ENCODE assay signal across 20 cellular contexts in genomic region chr10:14513061-14513460, GRCh38.
A peak's percentile ranks its signal among the peaks of the same experiment; 100 is the strongest.
DNase-seq lines count a peak whose midpoint lies in the region; ATAC-seq and TF ChIP-seq lines count a peak whose summit lies in the region.
"Had no signal": no experiment of that assay in that cellular context is flagged by ENCODE, and none has a peak within 500 bp of the region (broad histone marks: within the 10 kb centered on the region; RNA-seq: fewer than 3 reads in every experiment).

No MANE protein-coding gene starts in this region.

- peaks cover 13% of the 10 kb centered on the region for H3K4me1 Mint-ChIP-seq in activated naive CD8-positive, alpha-beta T cell (ENCODE audit: low read depth)
- H3K4me1 Mint-ChIP-seq in activated naive CD8-positive, alpha-beta T cell treated with anti-CD3 and anti-CD28 coated beads for 36 hours: peaks cover 21% of the 10 kb centered on the region
- peaks cover 17% of the 10 kb centered on the region for H3K4me1 Mint-ChIP-seq in endothelial cell (ENCODE audit: unreplicated experiment)

- no peak overlapping the region for H3K27ac ChIP-seq in aorta (ENCODE audit: low read depth in 1 of 2, low read length in 2 of 2)
- H3K27ac ChIP-seq: A549, C4-2B, HL-60 had no signal

- peaks cover 4% of the 10 kb centered on the region for H3K9me3 Mint-ChIP-seq in activated naive CD8-positive, alpha-beta T cell (ENCODE audit: low read depth)
- H3K9me3 Mint-ChIP-seq in activated naive CD8-positive, alpha-beta T cell treated with anti-CD3 and anti-CD28 coated beads for 36 hours: peaks cover 11% of the 10 kb centered on the region
- no peaks in the 10 kb centered on the region for H3K9me3 Mint-ChIP-seq in endothelial cell (ENCODE audit: unreplicated experiment)

- H3K4me3 ChIP-seq in aorta (ENCODE audit: low read length in 2 of 2): no peak overlapping the region
- H3K4me3 ChIP-seq: A549 had no signal

- no peaks in the 10 kb centered on the region for H3K27me3 Mint-ChIP-seq in activated naive CD8-positive, alpha-beta T cell
- H3K27me3 Mint-ChIP-seq in activated naive CD8-positive, alpha-beta T cell treated with anti-CD3 and anti-CD28 coated beads for 36 hours: no peaks in the 10 kb centered on the region
- peaks cover 2% of the 10 kb centered on the region for H3K27me3 Mint-ChIP-seq in endothelial cell (ENCODE audit: unreplicated experiment)

- no peaks in the 10 kb centered on the region for H3K36me3 ChIP-seq in aorta (ENCODE audit: control insufficient read depth in 1 of 2, insufficient read depth in 2 of 2, low read length in 1 of 2)

- no peaks in the 10 kb centered on the region for H3K9me3 ChIP-seq in aorta (ENCODE audit: control insufficient read depth, low read length)

- no peak for TF ChIP-seq CTCF in endothelial cell (IDR thresholded peaks at IDR 0.05; ENCODE audit: unreplicated experiment)

- intact Hi-C loops in aorta (cut with DNase I): no loop called here

- H3K27me3 ChIP-seq in aorta (ENCODE audit: control insufficient read depth in 1 of 2, insufficient read depth in 2 of 2, low read length in 1 of 2): no peaks in the 10 kb centered on the region

- no peak overlapping the region for H3K4me3 Mint-ChIP-seq in activated naive CD8-positive, alpha-beta T cell
- no peak overlapping the region for H3K4me3 Mint-ChIP-seq in activated naive CD8-positive, alpha-beta T cell treated with anti-CD3 and anti-CD28 coated beads for 36 hours
- H3K4me3 Mint-ChIP-seq in endothelial cell (ENCODE audit: unreplicated experiment): no peak overlapping the region

- no peaks in the 10 kb centered on the region for H3K4me1 ChIP-seq in aorta (ENCODE audit: control insufficient read depth in 1 of 2, insufficient read depth in 2 of 2, low read length in 2 of 2)
- H3K4me1 ChIP-seq: A549 had no signal

- DNase-seq in activated naive CD8-positive, alpha-beta T cell treated with anti-CD3 and anti-CD28 coated beads for 36 hours: no peak
- DNase-seq in GM04503 (ENCODE audit: low read depth) (peak; percentile 27), fibroblast of peridontal ligament (ENCODE audit: extremely low read depth) (peak; percentile 34), aorta (no peak), endothelial cell (ENCODE audit: low spot score) (no peak), AML-193 (lab: John Stamatoyannopoulos, UW) (no peak)
- DNase-seq: DMS 273 treated with DMSO at 0.1 percent for 48 hours, DND-41, H7, NCI-H1436 treated with DMSO at 0.1 percent for 48 hours, NCI-H2029, NCI-H345, NCI-H524 treated with DMSO at 0.1 percent for 48 hours, PC-3, RPMI8226, SHP77 treated with DMSO at 0.1 percent for 48 hours had no signal

- peak; percentile 68 for ATAC-seq in aorta (ENCODE audit: low FRiP score)
- ATAC-seq: A549, PC-3 had no signal

- peak overlapping the region; percentile 77 for H3K27ac Mint-ChIP-seq in activated naive CD8-positive, alpha-beta T cell
- H3K27ac Mint-ChIP-seq in activated naive CD8-positive, alpha-beta T cell treated with anti-CD3 and anti-CD28 coated beads for 36 hours: no peak overlapping the region
- no peak overlapping the region for H3K27ac Mint-ChIP-seq in endothelial cell (ENCODE audit: unreplicated experiment)

- WGBS in aorta, 2 donors: 64 to 76% methylated on average over 5 of the region's 5 CpGs

- peaks cover 24% of the 10 kb centered on the region for H3K36me3 Mint-ChIP-seq in activated naive CD8-positive, alpha-beta T cell
- peaks cover 71% of the 10 kb centered on the region for H3K36me3 Mint-ChIP-seq in activated naive CD8-positive, alpha-beta T cell treated with anti-CD3 and anti-CD28 coated beads for 36 hours
- H3K36me3 Mint-ChIP-seq in endothelial cell (ENCODE audit: low read depth, unreplicated experiment): peaks cover 36% of the 10 kb centered on the region

Comparison
In these comparisons a context has a peak if more than half of its experiments do, and no peak if none do; other contexts are left out.
1. DNase-seq: peak in GM04503 (single experiment) and fibroblast of peridontal ligament (single experiment); none in activated naive CD8-positive, alpha-beta T cell treated with anti-CD3 and anti-CD28 coated beads for 36 hours (single experiment), aorta (0 of 2), endothelial cell (single experiment) and AML-193 (0 of 2).